Comparison of ENCODE assay signal across 1 cellular context in genomic region chr5:177351392-177352329, GRCh38.
TF ChIP-seq lines count a peak whose summit lies in the region.

LMAN2 (minus strand) TSS chr5:177351668; CDS start chr5:177351647, 21 bp downstream.

TF ChIP-seq in HepG2, 621 proteins besides CTCF, POLR2A, EP300 and RAD21 (continued from another document and continues in another):
- no peak for TF ChIP-seq WIZ (CRISPR knock-in tag; IDR thresholded peaks at IDR 0.05)
- TF ChIP-seq ETS1 (CRISPR knock-in tag; IDR thresholded peaks at IDR 0.05): no peak
- peak; percentile 98 for TF ChIP-seq THAP11 (CRISPR knock-in tag; IDR thresholded peaks at IDR 0.05)
- TF ChIP-seq SETDB1 (CRISPR knock-in tag; IDR thresholded peaks at IDR 0.05; ENCODE audit: borderline replicate concordance): no peak
- no peak for TF ChIP-seq ZNF652 (CRISPR knock-in tag; IDR thresholded peaks at IDR 0.05; ENCODE audit: borderline replicate concordance, low read depth)
- no peak for TF ChIP-seq ZNF883 (CRISPR knock-in tag; IDR thresholded peaks at IDR 0.05; ENCODE audit: not compliant biosample characterization)
- TF ChIP-seq ZNF777 (CRISPR knock-in tag; IDR thresholded peaks at IDR 0.05): peak; percentile 56
- no peak for TF ChIP-seq ZNF550 (CRISPR knock-in tag; IDR thresholded peaks at IDR 0.05; ENCODE audit: borderline replicate concordance)
- no peak for TF ChIP-seq MEIS2 (CRISPR knock-in tag; IDR thresholded peaks at IDR 0.05)
- TF ChIP-seq ZNF614 (CRISPR knock-in tag; IDR thresholded peaks at IDR 0.05; ENCODE audit: borderline replicate concordance): 0 out of 2 replicates have a peak, but pooled peaks have one; percentile 21
- no peak for TF ChIP-seq ZNF10 (CRISPR knock-in tag; IDR thresholded peaks at IDR 0.05; ENCODE audit: borderline replicate concordance, low read depth)
- no peak for TF ChIP-seq ZBTB34 (CRISPR knock-in tag; IDR thresholded peaks at IDR 0.05)
- TF ChIP-seq MYPOP (CRISPR knock-in tag; IDR thresholded peaks at IDR 0.05): no peak
- peak; percentile 84 for TF ChIP-seq ZFY (CRISPR knock-in tag; IDR thresholded peaks at IDR 0.05)
- no peak for TF ChIP-seq FOXO1 (CRISPR knock-in tag; IDR thresholded peaks at IDR 0.05)
- TF ChIP-seq ZNF639 (CRISPR knock-in tag; conservative IDR thresholded peaks at IDR 0.05): no peak; the same call in 1 of the 2 replicates
- TF ChIP-seq ZNF567 (CRISPR knock-in tag; IDR thresholded peaks at IDR 0.05; ENCODE audit: borderline replicate concordance): no peak
- TF ChIP-seq CENPBD1 (CRISPR knock-in tag; IDR thresholded peaks at IDR 0.05; ENCODE audit: borderline replicate concordance, low read depth): no peak
- no peak for TF ChIP-seq ZSCAN30 (CRISPR knock-in tag; IDR thresholded peaks at IDR 0.05)
- peak; percentile 27; the same call in 1 of the 2 replicates for TF ChIP-seq ZNF879 (CRISPR knock-in tag; IDR thresholded peaks at IDR 0.05)
- TF ChIP-seq ZNF101 (CRISPR knock-in tag; IDR thresholded peaks at IDR 0.05; ENCODE audit: borderline replicate concordance, low read depth): no peak
- TF ChIP-seq ETV5 (CRISPR knock-in tag; IDR thresholded peaks at IDR 0.05; ENCODE audit: borderline replicate concordance): peak; percentile 62; the same call in 1 of the 2 replicates
- TF ChIP-seq RARA (CRISPR knock-in tag; IDR thresholded peaks at IDR 0.05): 0 out of 2 replicates have a peak, but pooled peaks have one; percentile 14
- no peak for TF ChIP-seq RBAK (CRISPR knock-in tag; IDR thresholded peaks at IDR 0.05)
- peak; percentile 29; the same call in 1 of the 2 replicates for TF ChIP-seq NFKB2 (CRISPR knock-in tag; IDR thresholded peaks at IDR 0.05; ENCODE audit: borderline replicate concordance)
- TF ChIP-seq PLRG1 (conservative IDR thresholded peaks at IDR 0.05): no peak
- no peak for TF ChIP-seq MBNL3 (CRISPR knock-in tag; conservative IDR thresholded peaks at IDR 0.05)
- peak; percentile 22; the same call in 1 of the 2 replicates for TF ChIP-seq E2F2 (CRISPR knock-in tag; IDR thresholded peaks at IDR 0.05; ENCODE audit: borderline replicate concordance)
- no peak for TF ChIP-seq ZFP41 (CRISPR knock-in tag; IDR thresholded peaks at IDR 0.05; ENCODE audit: borderline replicate concordance)
- 0 out of 2 replicates have a peak, but pooled peaks have one; percentile 56 for TF ChIP-seq ZNF44 (CRISPR knock-in tag; IDR thresholded peaks at IDR 0.05)
- TF ChIP-seq THAP7 (CRISPR knock-in tag; IDR thresholded peaks at IDR 0.05): no peak
- TF ChIP-seq FOXA3 (CRISPR knock-in tag; IDR thresholded peaks at IDR 0.05): peak; percentile 47
- peak; percentile 25; the same call in 1 of the 2 replicates for TF ChIP-seq ATF2 (CRISPR knock-in tag; IDR thresholded peaks at IDR 0.05)
- TF ChIP-seq ZNF749 (CRISPR knock-in tag; IDR thresholded peaks at IDR 0.05; ENCODE audit: borderline replicate concordance): no peak
- no peak for TF ChIP-seq PREB (CRISPR knock-in tag; IDR thresholded peaks at IDR 0.05)
- 0 out of 2 replicates have a peak, but pooled peaks have one; percentile 61 for TF ChIP-seq ZHX2 (IDR thresholded peaks at IDR 0.05; ENCODE audit: low read depth)
- TF ChIP-seq ZHX2 (CRISPR knock-in tag; IDR thresholded peaks at IDR 0.05; ENCODE audit: borderline replicate concordance): peak; percentile 76; the same call in 1 of the 2 replicates
- no peak for TF ChIP-seq ZNF496 (CRISPR knock-in tag; IDR thresholded peaks at IDR 0.05; ENCODE audit: insufficient replicate concordance)
- no peak for TF ChIP-seq RAD51 (IDR thresholded peaks at IDR 0.05; ENCODE audit: borderline replicate concordance)
- no peak; the same call in 1 of the 2 replicates for TF ChIP-seq CHD4 (IDR thresholded peaks at IDR 0.05; ENCODE audit: borderline replicate concordance, low read length)
- 0 out of 2 replicates have a peak, but pooled peaks have one; percentile 78 for TF ChIP-seq CC2D1A (CRISPR knock-in tag; IDR thresholded peaks at IDR 0.05)
- no peak for TF ChIP-seq GLI4 (CRISPR knock-in tag; IDR thresholded peaks at IDR 0.05; ENCODE audit: borderline replicate concordance)
- peak; percentile 70 for TF ChIP-seq AGO1 (IDR thresholded peaks at IDR 0.05; ENCODE audit: low read depth, low read length, poor library complexity, severe bottlenecking)
- no peak for TF ChIP-seq SP4 (CRISPR knock-in tag; IDR thresholded peaks at IDR 0.05)
- peak; percentile 21; the same call in 1 of the 2 replicates for TF ChIP-seq THAP8 (CRISPR knock-in tag; IDR thresholded peaks at IDR 0.05; ENCODE audit: borderline replicate concordance)
- peak; percentile 47; the same call in 1 of the 2 replicates for TF ChIP-seq ZBTB7B (CRISPR knock-in tag; IDR thresholded peaks at IDR 0.05)
